Comparison of ENCODE assay signal across 10 cellular contexts in genomic region chr2:4354678-4355077, GRCh38.
DNase-seq lines count a peak whose midpoint lies in the region; ATAC-seq lines count a peak whose summit lies in the region.
"Had no signal": no experiment of that assay in that cellular context is flagged by ENCODE, and none has a peak within 500 bp of the region (broad histone marks: within the 10 kb centered on the region; RNA-seq: fewer than 3 reads in every experiment).

No MANE protein-coding gene starts in this region.

- H3K9me3 Mint-ChIP-seq in activated T-helper 1 cell treated with anti-CD3 and anti-CD28 coated beads, Interleukin-12 subunit alpha, Interleukin-12 subunit beta, Interleukin-2, Interleukin-4 antibody, amounts not matched to agents 30 ng/mL and 10 ng/mL and 1 ng/mL, durations not matched to agents 14 hours and 24 hours and 36 hours = peaks cover 21% of the 10 kb centered on the region

- intact Hi-C loops in activated T-helper 1 cell treated with anti-CD3 and anti-CD28 coated beads, Interleukin-12 subunit alpha, Interleukin-12 subunit beta, Interleukin-2, Interleukin-4 antibody, amounts not matched to agents 30 ng/mL and 10 ng/mL and 1 ng/mL, durations not matched to agents 14 hours and 24 hours and 36 hours (cut with micrococcal nuclease) = no loop called here

- ATAC-seq in HG02623 (IDR thresholded peaks at IDR 0.05; ENCODE audit: unreplicated experiment) (peak; percentile 62), left lobe of liver (peak; percentile 59), HG03565 (IDR thresholded peaks at IDR 0.05; ENCODE audit: unreplicated experiment) (no peak)
- ATAC-seq: left colon had no signal

- H3K36me3 Mint-ChIP-seq in activated T-helper 1 cell treated with anti-CD3 and anti-CD28 coated beads, Interleukin-12 subunit alpha, Interleukin-12 subunit beta, Interleukin-2, Interleukin-4 antibody, amounts not matched to agents 30 ng/mL and 10 ng/mL and 1 ng/mL, durations not matched to agents 14 hours and 24 hours and 36 hours (ENCODE audit: low read depth) = no peaks in the 10 kb centered on the region

- H3K27me3 Mint-ChIP-seq in activated T-helper 1 cell treated with anti-CD3 and anti-CD28 coated beads, Interleukin-12 subunit alpha, Interleukin-12 subunit beta, Interleukin-2, Interleukin-4 antibody, amounts not matched to agents 30 ng/mL and 10 ng/mL and 1 ng/mL, durations not matched to agents 14 hours and 24 hours and 36 hours (ENCODE audit: insufficient read depth) = no peaks in the 10 kb centered on the region

- H3K27ac Mint-ChIP-seq in activated T-helper 1 cell treated with anti-CD3 and anti-CD28 coated beads, Interleukin-12 subunit alpha, Interleukin-12 subunit beta, Interleukin-2, Interleukin-4 antibody, amounts not matched to agents 30 ng/mL and 10 ng/mL and 1 ng/mL, durations not matched to agents 14 hours and 24 hours and 36 hours = no peak overlapping the region

- DNase-seq in Daoy (ENCODE audit: low read depth) (peak; percentile 67), SHP77 treated with DMSO at 0.1 percent for 48 hours (lab: John Stamatoyannopoulos, UW) (peak; percentile 51), left lobe of liver (ENCODE audit: low spot score) (no peak), activated gamma-delta T cell treated with Interleukin-2 at 50 U/mL for 16 hours (no peak), retina (no peak)
- no peak for DNase-seq in activated T-helper 1 cell treated with anti-CD3 and anti-CD28 coated beads, Interleukin-12 subunit alpha, Interleukin-12 subunit beta, Interleukin-2, Interleukin-4 antibody, amounts not matched to agents 30 ng/mL and 10 ng/mL and 1 ng/mL, durations not matched to agents 14 hours and 24 hours and 36 hours (ENCODE audit: low spot score)
- DNase-seq: central memory CD4-positive, alpha-beta T cell; left colon had no signal

- no peak overlapping the region for H3K4me3 Mint-ChIP-seq in activated T-helper 1 cell treated with anti-CD3 and anti-CD28 coated beads, Interleukin-12 subunit alpha, Interleukin-12 subunit beta, Interleukin-2, Interleukin-4 antibody, amounts not matched to agents 30 ng/mL and 10 ng/mL and 1 ng/mL, durations not matched to agents 14 hours and 24 hours and 36 hours

- H3K4me1 Mint-ChIP-seq in activated T-helper 1 cell treated with anti-CD3 and anti-CD28 coated beads, Interleukin-12 subunit alpha, Interleukin-12 subunit beta, Interleukin-2, Interleukin-4 antibody, amounts not matched to agents 30 ng/mL and 10 ng/mL and 1 ng/mL, durations not matched to agents 14 hours and 24 hours and 36 hours (ENCODE audit: low read depth) = no peaks in the 10 kb centered on the region

Comparison
In these comparisons a context has a peak if more than half of its experiments do, and no peak if none do; other contexts are left out.
1. DNase-seq: peak in Daoy (single experiment) and SHP77 treated with DMSO at 0.1 percent for 48 hours (single experiment); none in left lobe of liver (single experiment), activated gamma-delta T cell treated with Interleukin-2 at 50 U/mL for 16 hours (single experiment), activated T-helper 1 cell treated with anti-CD3 and anti-CD28 coated beads, Interleukin-12 subunit alpha, Interleukin-12 subunit beta, Interleukin-2, Interleukin-4 antibody, amounts not matched to agents 30 ng/mL and 10 ng/mL and 1 ng/mL, durations not matched to agents 14 hours and 24 hours and 36 hours (single experiment) and retina (single experiment).